Comparison of ENCODE assay signal across 19 cellular contexts in the genomic region with DNA sequence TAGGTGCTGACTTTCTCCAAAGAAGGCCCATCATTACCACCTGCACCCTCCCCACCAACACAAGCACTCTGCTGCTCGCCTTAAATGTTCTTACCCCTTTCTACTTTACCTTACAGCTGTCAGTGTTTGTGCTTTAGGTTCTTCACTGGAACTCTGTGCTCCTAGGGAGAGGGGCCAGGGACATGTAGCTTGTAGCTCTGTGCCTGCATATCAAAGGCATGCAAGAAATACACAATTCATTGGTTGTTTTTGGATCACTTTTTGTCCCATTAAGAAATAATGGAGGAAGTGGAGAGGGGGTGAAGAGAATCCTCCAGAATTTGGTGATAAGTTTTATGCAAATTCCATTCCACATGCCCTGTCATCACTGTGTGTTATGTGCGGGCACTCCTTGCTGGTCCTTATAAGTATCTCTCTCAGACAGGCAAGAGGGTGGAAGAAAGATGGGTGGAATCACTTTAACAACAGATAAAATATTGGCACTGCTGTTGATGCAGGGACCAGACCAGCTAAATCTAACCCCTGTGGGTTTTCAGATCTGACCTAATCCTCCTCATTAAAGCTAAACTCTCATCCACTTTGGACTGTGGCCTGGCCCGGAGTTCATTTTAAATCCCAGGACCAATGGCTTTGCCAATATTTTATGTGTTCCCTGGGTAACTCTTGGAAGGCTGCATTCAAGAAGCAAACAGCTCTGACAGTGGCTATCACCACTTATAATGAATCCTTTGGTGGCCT.
"Had no signal": no experiment of that assay in that cellular context is flagged by ENCODE, and none has a peak within 500 bp of the region (broad histone marks: within the 10 kb centered on the region; RNA-seq: fewer than 3 reads in every experiment).

No MANE protein-coding gene starts in this region.

- H3K4me1 ChIP-seq: foreskin keratinocyte, prostate gland, vagina had no signal

- H3K4me2 ChIP-seq: hepatocyte had no signal

- H3K36me3 ChIP-seq: brain microvascular endothelial cell, prostate gland, vagina had no signal

- H3K27me3 ChIP-seq: brain microvascular endothelial cell, hepatocyte, vagina had no signal

- H3K79me2 ChIP-seq: hepatocyte had no signal

- H3K27ac ChIP-seq: brain microvascular endothelial cell, foreskin keratinocyte, hepatocyte, prostate gland, vagina had no signal

- H3K27ac Mint-ChIP-seq: activated CD4-positive, alpha-beta memory T cell treated with anti-CD3 and anti-CD28 coated beads for 36 hours; activated naive CD4-positive, alpha-beta T cell treated with anti-CD3 and anti-CD28 coated beads, Interleukin-2, amount 50 U/mL, for 72 hours; T-helper 2 cell treated with Interferon-gamma antibody and Interleukin-4, amounts not matched to agents 5 μg/mL and 100 μg/mL, for 36 hours had no signal

- H3K9me3 ChIP-seq: prostate gland, vagina had no signal

- H3K36me3 Mint-ChIP-seq: activated CD4-positive, alpha-beta memory T cell treated with anti-CD3 and anti-CD28 coated beads for 36 hours; activated naive CD4-positive, alpha-beta T cell treated with anti-CD3 and anti-CD28 coated beads, Interleukin-2, amount 50 U/mL, for 72 hours had no signal

- ATAC-seq: activated naive CD4-positive, alpha-beta T cell treated with anti-CD3 and anti-CD28 coated beads, Interleukin-2, amount 50 U/mL, for 72 hours; activated T-cell treated with anti-CD3 and anti-CD28 coated beads, Interleukin-2, amount 50 U/mL, for 4 hours; esophagus mucosa; foreskin keratinocyte; stimulated activated naive CD8-positive, alpha-beta T cell treated with anti-CD3 and anti-CD28 coated beads, Interleukin-15, Interleukin-2, amounts not matched to agents 100 U/mL and 50 U/mL, for 24 hours had no signal

- H3K4me3 Mint-ChIP-seq: activated CD4-positive, alpha-beta memory T cell treated with anti-CD3 and anti-CD28 coated beads for 36 hours; activated T-cell treated with anti-CD3 and anti-CD28 coated beads, Interleukin-2, amount 50 U/mL, for 4 hours; T-helper 2 cell treated with Interferon-gamma antibody and Interleukin-4, amounts not matched to agents 5 μg/mL and 100 μg/mL, for 36 hours had no signal

- H2AFZ ChIP-seq: hepatocyte had no signal

- H3K9me3 Mint-ChIP-seq: activated CD4-positive, alpha-beta memory T cell treated with anti-CD3 and anti-CD28 coated beads for 36 hours; activated naive CD4-positive, alpha-beta T cell treated with anti-CD3 and anti-CD28 coated beads, Interleukin-2, amount 50 U/mL, for 72 hours; activated T-cell treated with anti-CD3 and anti-CD28 coated beads, Interleukin-2, amount 50 U/mL, for 4 hours; T-helper 2 cell treated with Interferon-gamma antibody and Interleukin-4, amounts not matched to agents 5 μg/mL and 100 μg/mL, for 36 hours had no signal

- DNase-seq: activated CD4-positive, alpha-beta memory T cell treated with anti-CD3 and anti-CD28 coated beads for 36 hours; activated CD4-positive, alpha-beta T cell treated with anti-CD3 and anti-CD28 coated beads for 1 hour; activated effector memory CD4-positive, alpha-beta T cell treated with anti-CD3 and anti-CD28 coated beads, Interleukin-2, amount 50 U/mL, for 16 hours; activated T-cell treated with anti-CD3 and anti-CD28 coated beads, Interleukin-2, amount 50 U/mL, for 4 hours; amniotic stem cell; brain microvascular endothelial cell; foreskin keratinocyte; midbrain; stimulated activated CD4-positive, alpha-beta T cell treated with anti-CD3 and anti-CD28 coated beads, Interleukin-4, amount 100 ng/mL, for 1 hour; stimulated activated CD8-positive, alpha-beta memory T cell treated with anti-CD3 and anti-CD28 coated beads, Interleukin-4, amount 100 ng/mL, for 48 hours; stimulated activated naive CD8-positive, alpha-beta T cell treated with anti-CD3 and anti-CD28 coated beads, Interleukin-15, Interleukin-2, amounts not matched to agents 100 U/mL and 50 U/mL, for 24 hours; SW 1271 had no signal

- H3K4me3 ChIP-seq: hepatocyte, lung, prostate gland, vagina had no signal
